2 cellular contexts compared by ENCODE assay signal in the genomic region with DNA sequence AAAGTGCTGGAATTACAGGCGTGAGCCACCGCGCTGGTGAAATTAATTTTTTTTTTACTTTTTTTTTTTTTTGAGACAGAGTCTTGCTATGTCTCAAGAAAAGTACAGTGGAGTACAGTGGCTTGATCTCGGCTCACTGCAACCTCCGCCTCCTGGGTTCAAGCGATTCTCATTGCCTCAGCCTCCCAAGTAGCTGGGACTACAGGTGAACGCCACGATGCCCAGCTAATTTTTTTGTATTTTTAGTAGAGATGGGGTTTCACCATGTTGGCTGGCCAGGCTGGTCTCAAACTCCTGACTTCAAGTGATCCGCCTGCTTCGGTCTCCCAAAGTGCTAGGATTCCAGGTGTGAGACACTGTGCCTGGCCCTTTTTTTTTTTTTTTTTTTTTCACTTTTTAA. TPM values are rescaled to one million over a fixed set of nuclear protein-coding genes. Genes with fewer than 3 reads are reported as not detected.
"Had no signal": no experiment of that assay in that cellular context is flagged by ENCODE, and none has a peak within 500 bp of the region (broad histone marks: within the 10 kb centered on the region; RNA-seq: fewer than 3 reads in every experiment).

No MANE protein-coding gene starts in this region.

RNA-seq across cellular contexts. Expression of gene EMID1, which starts 42.2 kb away (rescaled TPM):
- total RNA-seq: GM23248, HFFc6 had no signal
